ENCODE assay signal across 24 cellular contexts in genomic region chr2:88097891-88098557, GRCh38. TPM values are rescaled to one million over a fixed set of nuclear protein-coding genes. Genes with fewer than 3 reads are reported as not detected.
A peak's percentile ranks its signal among the peaks of the same experiment; 100 is the strongest.
DNase-seq lines count a peak whose midpoint lies in the region; ATAC-seq, FAIRE-seq and TF ChIP-seq lines count a peak whose summit lies in the region.
"Had no signal": no experiment of that assay in that cellular context is flagged by ENCODE, and none has a peak within 500 bp of the region (broad histone marks: within the 10 kb centered on the region; RNA-seq: fewer than 3 reads in every experiment).

No MANE protein-coding gene starts in this region.

- H3K4me1 ChIP-seq in cardiac muscle cell (ENCODE audit: low read depth) = peaks cover 11% of the 10 kb centered on the region
- no peaks in the 10 kb centered on the region for H3K4me1 ChIP-seq in right cardiac atrium (ENCODE audit: control insufficient read depth, insufficient read depth, low read length)
- H3K4me1 ChIP-seq in K562 (replicated peaks in 1 of 2; ENCODE audit: control insufficient read depth in 2 of 2, insufficient read depth in 2 of 2, low read length in 2 of 2) = peaks cover 0 to 4% of the 10 kb centered on the region in 2 experiments; a peak in 2 of 5 replicates
- peaks cover 55% of the 10 kb centered on the region for H3K4me1 ChIP-seq in left ventricle myocardium inferior
- peaks cover 14 to 18% of the 10 kb centered on the region in 2 donors for H3K4me1 ChIP-seq in gastrocnemius medialis
- H3K4me1 ChIP-seq: BE2C had no signal

- H3K27me3 ChIP-seq in cardiac muscle cell = no peaks in the 10 kb centered on the region
- H3K27me3 ChIP-seq in right cardiac atrium (ENCODE audit: control insufficient read depth, insufficient read depth) = no peaks in the 10 kb centered on the region
- peaks cover 4 to 6% of the 10 kb centered on the region in 2 experiments; a peak in 3 of 5 replicates for H3K27me3 ChIP-seq in K562 (ENCODE audit: control insufficient read depth in 2 of 2, insufficient read depth in 2 of 2, low read length in 2 of 2)
- no peaks in the 10 kb centered on the region for H3K27me3 ChIP-seq in left ventricle myocardium inferior (ENCODE audit: low read depth)
- H3K27me3 ChIP-seq in gastrocnemius medialis = no peaks in the 10 kb centered on the region
- H3K27me3 ChIP-seq: BE2C had no signal

- TF ChIP-seq POLR2A in K562 (conservative IDR thresholded peaks at IDR 0.05) = no peak
- TF ChIP-seq POLR2A in gastrocnemius medialis (IDR thresholded peaks at IDR 0.05) = no peak

- peaks cover 51% of the 10 kb centered on the region for H3K36me3 ChIP-seq in cardiac muscle cell
- no peaks in the 10 kb centered on the region for H3K36me3 ChIP-seq in K562 (ENCODE audit: control insufficient read depth, insufficient read depth, low read length)
- peaks cover 25% of the 10 kb centered on the region for H3K36me3 ChIP-seq in left ventricle myocardium inferior
- peaks cover 0 to 24% of the 10 kb centered on the region in 2 donors for H3K36me3 ChIP-seq in gastrocnemius medialis
- H3K36me3 ChIP-seq: BE2C had no signal

- TF ChIP-seq RAD21 in K562 (CRISPR knock-in tag; conservative IDR thresholded peaks at IDR 0.05 in 1 of 2, IDR thresholded peaks at IDR 0.05 in 1 of 2) = no peak

- H4K20me1 ChIP-seq in K562 (replicated peaks; ENCODE audit: control insufficient read depth, insufficient read depth, low read length) = no peaks in the 10 kb centered on the region

- peak in 1 of 2 donors; percentile 26 for DNase-seq in cardiac muscle cell (ENCODE audit: low read depth in 1 of 2, low spot score in 1 of 2)
- DNase-seq in right cardiac atrium = no peak
- DNase-seq in K562 (ENCODE audit: extremely low read depth in 1 of 4, low spot score in 3 of 4) = no peak
- DNase-seq in left ventricle myocardium inferior = no peak
- no peak for DNase-seq in gastrocnemius medialis
- no peak for DNase-seq in NCI-H1694 treated with DMSO at 0.1 percent for 48 hours (lab: John Stamatoyannopoulos, UW)
- DNase-seq: ACHN; BE2C; C1 segment of cervical spinal cord; CD4-positive, CD25-positive, alpha-beta regulatory T cell; CD8-positive, alpha-beta memory T cell; COR-L47; DMS 273 treated with DMSO at 0.1 percent for 48 hours; GOT3; H7; HFFc6 had no signal

- no peaks in the 10 kb centered on the region for H3K9me1 ChIP-seq in K562 (ENCODE audit: control insufficient read depth, insufficient read depth, low read length)

- no peak for TF ChIP-seq EP300 in K562 (IDR thresholded peaks at IDR 0.05; ENCODE audit: low read length)

- POLR2A ChIA-PET in K562 (lab: Yijun Ruan, JAX) = no interaction called here

- H3K79me2 ChIP-seq in K562 (ENCODE audit: control insufficient read depth, insufficient read depth, low read length) = no peaks in the 10 kb centered on the region

- FAIRE-seq in K562 (lab: Jason Lieb, UNC) = no peak
- FAIRE-seq: G401.6, GM12891, GM18507 had no signal

- no TSS peak for BruUV-seq in K562 (replicated peaks; lab: Mats Ljungman, UMichigan)

- CTCF ChIA-PET in K562 (lab: Yijun Ruan, JAX; ENCODE audit: low intra/inter-chr PET ratio) = no interaction called here

- H2AFZ ChIP-seq in K562 (ENCODE audit: low read depth, low read length) = no peak overlapping the region

- H3K9me3 ChIP-seq in cardiac muscle cell (ENCODE audit: low read depth) (no peaks in the 10 kb centered on the region), right cardiac atrium (ENCODE audit: control insufficient read depth, low read length) (no peaks in the 10 kb centered on the region), K562 (replicated peaks; ENCODE audit: control insufficient read depth, insufficient read depth, low read depth, low read length) (no peaks in the 10 kb centered on the region), left ventricle myocardium inferior (replicated peaks) (no peaks in the 10 kb centered on the region), gastrocnemius medialis (no peaks in the 10 kb centered on the region)
- H3K9me3 ChIP-seq: BE2C had no signal

- in situ Hi-C loops in K562 (cut with MboI) = no loop called here
- in situ Hi-C loops in gastrocnemius medialis (cut with MboI; ENCODE audit: low sequenced_read_pairs in 4 of 4) = no loop called here

- no peak overlapping the region for H3K4me3 ChIP-seq in cardiac muscle cell
- no peak overlapping the region for H3K4me3 ChIP-seq in right cardiac atrium (ENCODE audit: low read length)
- no peak overlapping the region for H3K4me3 ChIP-seq in K562
- no peak overlapping the region for H3K4me3 ChIP-seq in left ventricle myocardium inferior
- no peak overlapping the region for H3K4me3 ChIP-seq in gastrocnemius medialis

- TF ChIP-seq CTCF in cardiac muscle cell (IDR thresholded peaks at IDR 0.05; ENCODE audit: low read depth, low read length) = no peak
- TF ChIP-seq CTCF in K562 (IDR thresholded peaks at IDR 0.05 in 2 of 3, conservative IDR thresholded peaks at IDR 0.05 in 1 of 3; ENCODE audit: insufficient read depth in 2 of 3, low read depth in 1 of 3, low read length in 3 of 3) = no peak
- no peak for TF ChIP-seq CTCF in left ventricle myocardium inferior (IDR thresholded peaks at IDR 0.05; ENCODE audit: borderline replicate concordance)
- no peak for TF ChIP-seq CTCF in gastrocnemius medialis (IDR thresholded peaks at IDR 0.05 in 4 of 5, conservative IDR thresholded peaks at IDR 0.05 in 1 of 5)

- intact Hi-C loops in right cardiac atrium (cut with DNase I) (no loop called here), K562 (cut with micrococcal nuclease) (no loop called here), left ventricle myocardium inferior (cut with micrococcal nuclease) (no loop called here), gastrocnemius medialis (cut with DNase I; ENCODE audit: low total_unique reads) (no loop called here)

- ATAC-seq in right cardiac atrium = no peak
- ATAC-seq in K562 = no peak
- no peak for ATAC-seq in gastrocnemius medialis
- no peak for ATAC-seq in GM19397 (IDR thresholded peaks at IDR 0.05; ENCODE audit: unreplicated experiment)
- ATAC-seq: HCT116 had no signal

- H3K27ac ChIP-seq in cardiac muscle cell (peak overlapping the region; percentile 68), right cardiac atrium (ENCODE audit: low read length) (no peak overlapping the region), K562 (ENCODE audit: extremely low read depth, low read depth, low read length) (no peak overlapping the region), left ventricle myocardium inferior (replicated peaks) (peak overlapping the region; percentile 51), gastrocnemius medialis (peak overlapping the region; percentile 82 to 94 (median 89))
- H3K27ac ChIP-seq: HL-60 had no signal

- no peak overlapping the region for H3K4me2 ChIP-seq in K562 (ENCODE audit: insufficient read depth, low read length)

- H3K9ac ChIP-seq in K562 (ENCODE audit: insufficient read depth in 1 of 2, low read depth in 2 of 2, low read length in 2 of 2) = no peak overlapping the region

- 42% methylated on average over 4 of the region's 4 CpGs for WGBS in right cardiac atrium
- 9% methylated on average over 4 of the region's 4 CpGs for WGBS in K562 (ENCODE audit: insufficient coverage, low coverage, missing lambda C conversion rate)

RNA-seq across cellular contexts. Expression of gene FABP1, which starts 29.8 kb away (rescaled TPM):
- not detected in 2 replicates for total RNA-seq in cardiac muscle cell
- 0.24 and 0.45 TPM in 2 replicates for polyA plus RNA-seq in cardiac muscle cell
- not detected for total RNA-seq in right cardiac atrium
- 1.1 TPM for polyA plus RNA-seq in right cardiac atrium
- total RNA-seq in K562 (2011; cell fraction: chromatin; rRNA removed; ENCODE audit: low replicate concordance) = not detected in 2 replicates
- not detected in 2 replicates for total RNA-seq in K562 (2011; cell fraction: nucleolus; rRNA removed)
- total RNA-seq in K562 (2011; cell fraction: nucleoplasm; rRNA removed) = not detected in 2 replicates
- total RNA-seq in K562 (2014; rRNA removed) = not detected in 2 replicates
- not detected in 2 replicates for total RNA-seq in K562 (2014; rRNA removed; fragmentation: Illumina TruSeq; extraction: Trizol)
- total RNA-seq in K562 (2015; rRNA removed; fragmentation: Illumina TruSeq; extraction: Trizol) = not detected in 2 replicates
- total RNA-seq in K562 (2021) = 0.64 and 0.98 TPM in 2 replicates
- not detected in 2 replicates for polyA plus RNA-seq in K562 (2011; rRNA removed)
- polyA plus RNA-seq in K562 (2011; cell fraction: cytosol; rRNA removed) = not detected in 2 replicates
- not detected in 2 replicates for polyA plus RNA-seq in K562 (2011; cell fraction: nucleus; rRNA removed)
- not detected in 2 replicates for polyA plus RNA-seq in K562 (2012)
- not detected in 2 replicates for polyA plus RNA-seq in K562 (2014; fragmentation: Illumina TruSeq; extraction: Trizol)
- polyA plus RNA-seq in K562 (2014; fragmentation: Nextera tagmentation; extraction: Ambion mirVana) = not detected
- polyA plus RNA-seq in K562 (2014; rRNA removed) = not detected in 2 replicates
- polyA minus RNA-seq in K562 (2011; rRNA and poly(A)+ RNA removed) = not detected in 2 replicates
- not detected in 2 replicates for polyA minus RNA-seq in K562 (2011; cell fraction: cytosol; rRNA and poly(A)+ RNA removed)
- not detected in 2 replicates for polyA minus RNA-seq in K562 (2011; cell fraction: nucleus; rRNA and poly(A)+ RNA removed)
- total RNA-seq in left ventricle myocardium inferior = not detected
- total RNA-seq in gastrocnemius medialis = 10 to 100 TPM in 1 of 4 donors, 1 to 10 TPM in 2, under 1 TPM in 1; 0.41 to 11.6 (median 5.2) TPM
- total RNA-seq: A172; CD4-positive, CD25-positive, alpha-beta regulatory T cell; CD8-positive, alpha-beta memory T cell; H7; HFFc6; HT1080 had no signal
- polyA plus RNA-seq: CD4-positive, CD25-positive, alpha-beta regulatory T cell; CD8-positive, alpha-beta memory T cell had no signal

RNA-seq across cellular contexts. Expression of gene SMYD1, which starts 30.4 kb away (rescaled TPM):
- total RNA-seq in cardiac muscle cell (289 and 375 TPM in 2 replicates), right cardiac atrium (100 to 1,000 TPM; 147 to 198 (median 169) TPM), K562 (2014; rRNA removed) (not detected in 2 replicates), K562 (2014; rRNA removed; fragmentation: Illumina TruSeq; extraction: Trizol) (not detected in 2 replicates), K562 (2015; rRNA removed; fragmentation: Illumina TruSeq; extraction: Trizol) (not detected in 2 replicates), K562 (2021) (not detected in 2 replicates), left ventricle myocardium inferior (389 TPM), gastrocnemius medialis (100 to 1,000 TPM; 107 to 214 (median 147) TPM)
- polyA plus RNA-seq in cardiac muscle cell (211 and 303 TPM in 2 replicates), right cardiac atrium (96.1 TPM), K562 (2011; rRNA removed) (not detected in 2 replicates), K562 (2014; fragmentation: Illumina TruSeq; extraction: Trizol) (not detected in 2 replicates), K562 (2014; fragmentation: Nextera tagmentation; extraction: Ambion mirVana) (not detected), K562 (2014; rRNA removed) (not detected in 2 replicates)
- total RNA-seq in K562 (2011; cell fraction: chromatin; rRNA removed; ENCODE audit: low replicate concordance) = not detected in 2 replicates
- total RNA-seq in K562 (2011; cell fraction: nucleolus; rRNA removed) = not detected in 2 replicates
- total RNA-seq in K562 (2011; cell fraction: nucleoplasm; rRNA removed) = not detected in 2 replicates
- polyA plus RNA-seq in K562 (2011; cell fraction: cytosol; rRNA removed) = not detected in 2 replicates
- not detected in 2 replicates for polyA plus RNA-seq in K562 (2011; cell fraction: nucleus; rRNA removed)
- not detected in 2 replicates for polyA plus RNA-seq in K562 (2012)
- not detected in 2 replicates for polyA minus RNA-seq in K562 (2011; rRNA and poly(A)+ RNA removed)
- polyA minus RNA-seq in K562 (2011; cell fraction: cytosol; rRNA and poly(A)+ RNA removed) = not detected in 2 replicates
- not detected in 2 replicates for polyA minus RNA-seq in K562 (2011; cell fraction: nucleus; rRNA and poly(A)+ RNA removed)
- total RNA-seq: A172; CD4-positive, CD25-positive, alpha-beta regulatory T cell; CD8-positive, alpha-beta memory T cell; HFFc6; HT1080 had no signal
- polyA plus RNA-seq: CD4-positive, CD25-positive, alpha-beta regulatory T cell; CD8-positive, alpha-beta memory T cell had no signal

RNA-seq across cellular contexts. Expression of gene KRCC1, which starts 42.4 kb away (rescaled TPM):
- 26.6 and 26.7 TPM in 2 replicates for total RNA-seq in cardiac muscle cell
- polyA plus RNA-seq in cardiac muscle cell = 26.5 and 29.5 TPM in 2 replicates
- total RNA-seq in right cardiac atrium = 10 to 100 TPM; 24.6 to 27.4 (median 25.9) TPM
- polyA plus RNA-seq in right cardiac atrium = 31.6 TPM
- total RNA-seq in K562 (2011; cell fraction: chromatin; rRNA removed; ENCODE audit: low replicate concordance) = 0.21 and 1.1 TPM in 2 replicates
- 0.67 TPM in 1 of 2 replicates, not detected in the other for total RNA-seq in K562 (2011; cell fraction: nucleolus; rRNA removed)
- 0.29 and 0.46 TPM in 2 replicates for total RNA-seq in K562 (2011; cell fraction: nucleoplasm; rRNA removed)
- 2.0 and 2.2 TPM in 2 replicates for total RNA-seq in K562 (2014; rRNA removed)
- 4.3 and 4.7 TPM in 2 replicates for total RNA-seq in K562 (2014; rRNA removed; fragmentation: Illumina TruSeq; extraction: Trizol)
- 4.0 and 5.3 TPM in 2 replicates for total RNA-seq in K562 (2015; rRNA removed; fragmentation: Illumina TruSeq; extraction: Trizol)
- 1.9 and 2.0 TPM in 2 replicates for total RNA-seq in K562 (2021)
- polyA plus RNA-seq in K562 (2011; rRNA removed) = 4.6 and 6.0 TPM in 2 replicates
- 0.98 and 1.6 TPM in 2 replicates for polyA plus RNA-seq in K562 (2011; cell fraction: cytosol; rRNA removed)
- 1.3 and 1.7 TPM in 2 replicates for polyA plus RNA-seq in K562 (2011; cell fraction: nucleus; rRNA removed)
- polyA plus RNA-seq in K562 (2012) = 3.5 and 5.6 TPM in 2 replicates
- polyA plus RNA-seq in K562 (2014; fragmentation: Illumina TruSeq; extraction: Trizol) = 3.1 and 4.7 TPM in 2 replicates
- 1 to 10 TPM; 2.1 TPM for polyA plus RNA-seq in K562 (2014; fragmentation: Nextera tagmentation; extraction: Ambion mirVana)
- polyA plus RNA-seq in K562 (2014; rRNA removed) = 2.2 and 3.3 TPM in 2 replicates
- polyA minus RNA-seq in K562 (2011; rRNA and poly(A)+ RNA removed) = 2.2 and 2.7 TPM in 2 replicates
- 0.95 and 1.3 TPM in 2 replicates for polyA minus RNA-seq in K562 (2011; cell fraction: cytosol; rRNA and poly(A)+ RNA removed)
- 0.54 and 0.89 TPM in 2 replicates for polyA minus RNA-seq in K562 (2011; cell fraction: nucleus; rRNA and poly(A)+ RNA removed)
- 21.2 TPM for total RNA-seq in left ventricle myocardium inferior
- total RNA-seq in gastrocnemius medialis = 10 to 100 TPM; 20.0 to 29.5 (median 27.2) TPM

Comparison
In these comparisons a context has a peak if more than half of its experiments do, and no peak if none do; other contexts are left out.
1. H3K27ac ChIP-seq: peak in cardiac muscle cell (single experiment), left ventricle myocardium inferior (single experiment) and gastrocnemius medialis (4 of 4); none in right cardiac atrium (single experiment) and K562 (single experiment).
2. RNA of gene SMYD1, which starts 30.4 kb away (total RNA-seq): 389 TPM in left ventricle myocardium inferior (single experiment), 289 to 375 TPM in cardiac muscle cell, 147 to 198 TPM in right cardiac atrium and 107 to 214 TPM in gastrocnemius medialis; not detected in K562; every median in the first group is over 100 times any median in the second.